19 cellular contexts compared by ENCODE assay signal in genomic region chr14:68897559-68898160, GRCh38.
DNase-seq lines count a peak whose midpoint lies in the region; ATAC-seq and TF ChIP-seq lines count a peak whose summit lies in the region.
"Had no signal": no experiment of that assay in that cellular context is flagged by ENCODE, and none has a peak within 500 bp of the region (broad histone marks: within the 10 kb centered on the region; RNA-seq: fewer than 3 reads in every experiment).

No MANE protein-coding gene starts in this region.

- BruUV-seq in OCI-LY7 (replicated peaks; lab: Mats Ljungman, UMichigan), result no TSS peak

- no peaks in the 10 kb centered on the region for H3K4me1 ChIP-seq in CD4-positive, CD25-positive, alpha-beta regulatory T cell (ENCODE audit: control insufficient read depth, insufficient read depth, low read length, poor library complexity, severe bottlenecking)
- H3K4me1 ChIP-seq in MM.1S (ENCODE audit: low read length) (peaks cover 6% of the 10 kb centered on the region; the same call in 1 of the 2 replicates), OCI-LY7 (ENCODE audit: insufficient read depth, low read length, poor library complexity, severe bottlenecking) (no peaks in the 10 kb centered on the region)
- H3K4me1 ChIP-seq: foreskin keratinocyte had no signal

- no peaks in the 10 kb centered on the region for H3K27me3 Mint-ChIP-seq in CD4-positive, CD25-positive, alpha-beta regulatory T cell
- no peaks in the 10 kb centered on the region for H3K27me3 Mint-ChIP-seq in osteocyte (ENCODE audit: unreplicated experiment)
- peaks cover 7% of the 10 kb centered on the region for H3K27me3 Mint-ChIP-seq in glutamatergic neuron (ENCODE audit: unreplicated experiment)

- CTCF ChIA-PET in OCI-LY7 (lab: Charles Lee; ENCODE audit: unreplicated experiment), result no interaction called here

- H3K4me3 Mint-ChIP-seq in CD4-positive, CD25-positive, alpha-beta regulatory T cell, result no peak overlapping the region
- H3K4me3 Mint-ChIP-seq in osteocyte (ENCODE audit: unreplicated experiment) (no peak overlapping the region), glutamatergic neuron (ENCODE audit: unreplicated experiment) (no peak overlapping the region)
- H3K4me3 Mint-ChIP-seq: B cell, endodermal cell had no signal

- no peaks in the 10 kb centered on the region for H3K9me2 ChIP-seq in MM.1S (replicated peaks; ENCODE audit: insufficient read depth, low read length)
- no peaks in the 10 kb centered on the region for H3K9me2 ChIP-seq in OCI-LY7 (ENCODE audit: insufficient read depth, low read length)

- H3K4me2 ChIP-seq in MM.1S (ENCODE audit: low read depth, low read length) (no peak overlapping the region), OCI-LY7 (ENCODE audit: low read length) (no peak overlapping the region)

- no peaks in the 10 kb centered on the region for H4K20me1 ChIP-seq in MM.1S (ENCODE audit: insufficient read depth, low read length)
- H4K20me1 ChIP-seq in OCI-LY7 (ENCODE audit: insufficient read depth, low read length), result no peaks in the 10 kb centered on the region

- peaks cover 0 to 11% (median 0%) of the 10 kb centered on the region in 4 donors for H3K4me1 Mint-ChIP-seq in CD4-positive, CD25-positive, alpha-beta regulatory T cell
- H3K4me1 Mint-ChIP-seq in osteocyte (ENCODE audit: unreplicated experiment) (peaks cover 17% of the 10 kb centered on the region), glutamatergic neuron (ENCODE audit: low read depth, unreplicated experiment) (peaks cover 20% of the 10 kb centered on the region)
- H3K4me1 Mint-ChIP-seq: endodermal cell had no signal

- H3K4me3 ChIP-seq in CD4-positive, CD25-positive, alpha-beta regulatory T cell (ENCODE audit: low read depth, low read length), result no peak overlapping the region
- H3K4me3 ChIP-seq in MM.1S (ENCODE audit: low read length), result no peak overlapping the region
- H3K4me3 ChIP-seq in OCI-LY7 (ENCODE audit: low read depth, low read length, poor library complexity, severe bottlenecking), result no peak overlapping the region
- H3K4me3 ChIP-seq: MG63 had no signal

- no peaks in the 10 kb centered on the region for H3K9me3 ChIP-seq in CD4-positive, CD25-positive, alpha-beta regulatory T cell (ENCODE audit: control insufficient read depth in 2 of 2, low read length in 2 of 2)
- no peaks in the 10 kb centered on the region for H3K9me3 ChIP-seq in MM.1S (replicated peaks; ENCODE audit: insufficient read depth, low read length)
- H3K9me3 ChIP-seq in OCI-LY7 (ENCODE audit: low read length), result no peaks in the 10 kb centered on the region
- H3K9me3 ChIP-seq: MG63 had no signal

- H3K9ac ChIP-seq in MM.1S (ENCODE audit: low read length), result no peak overlapping the region

- H2AFZ ChIP-seq in MM.1S (ENCODE audit: low read length) (0 out of 2 replicates have a peak overlapping the region, but pooled peaks have one; percentile 15), OCI-LY7 (ENCODE audit: low read length) (no peak overlapping the region)

- POLR2A ChIA-PET in OCI-LY7 (lab: Charles Lee), result no interaction called here

- no peak overlapping the region for H3K27ac ChIP-seq in CD4-positive, CD25-positive, alpha-beta regulatory T cell (ENCODE audit: insufficient read depth, low read length, poor library complexity, severe bottlenecking)
- H3K27ac ChIP-seq in MM.1S (ENCODE audit: low read length), result peak overlapping the region; percentile 52; the same call in 1 of the 2 replicates
- H3K27ac ChIP-seq in cingulate gyrus (ENCODE audit: low read depth, low read length), result peak overlapping the region; percentile 32
- no peak overlapping the region for H3K27ac ChIP-seq in OCI-LY7 (ENCODE audit: low read depth, low read length, poor library complexity, severe bottlenecking)
- H3K27ac ChIP-seq: brain microvascular endothelial cell, foreskin keratinocyte had no signal

- TF ChIP-seq CTCF in MM.1S (IDR thresholded peaks at IDR 0.05; ENCODE audit: low read length), result no peak
- TF ChIP-seq CTCF in osteocyte (IDR thresholded peaks at IDR 0.05), result no peak
- TF ChIP-seq CTCF in OCI-LY7 (conservative IDR thresholded peaks at IDR 0.05; ENCODE audit: low read length), result no peak
- TF ChIP-seq CTCF in glutamatergic neuron (IDR thresholded peaks at IDR 0.05; ENCODE audit: partially characterized antibody, unreplicated experiment), result no peak

- peaks cover 31% of the 10 kb centered on the region for H3K36me3 Mint-ChIP-seq in CD4-positive, CD25-positive, alpha-beta regulatory T cell
- H3K36me3 Mint-ChIP-seq in osteocyte (ENCODE audit: unreplicated experiment), result peaks cover 49% of the 10 kb centered on the region
- peaks cover 10% of the 10 kb centered on the region for H3K36me3 Mint-ChIP-seq in glutamatergic neuron (ENCODE audit: unreplicated experiment)

- intact Hi-C loops in OCI-LY7 (cut with micrococcal nuclease; ENCODE audit: unreplicated experiment), result no loop called here

- peak overlapping the region in 2 of 3 donors; percentile 71 to 86 for H3K27ac Mint-ChIP-seq in CD4-positive, CD25-positive, alpha-beta regulatory T cell
- peak overlapping the region; percentile 68 for H3K27ac Mint-ChIP-seq in osteocyte (ENCODE audit: unreplicated experiment)
- H3K27ac Mint-ChIP-seq in glutamatergic neuron (ENCODE audit: unreplicated experiment), result no peak overlapping the region
- H3K27ac Mint-ChIP-seq: B cell, endodermal cell had no signal

- H3K27me3 ChIP-seq in CD4-positive, CD25-positive, alpha-beta regulatory T cell (ENCODE audit: control insufficient read depth, insufficient read depth, low read length), result no peaks in the 10 kb centered on the region
- no peaks in the 10 kb centered on the region for H3K27me3 ChIP-seq in MM.1S (replicated peaks; ENCODE audit: insufficient read depth, low read length)
- H3K27me3 ChIP-seq: brain microvascular endothelial cell, foreskin keratinocyte, MG63 had no signal

- no peak for ATAC-seq in CD4-positive, CD25-positive, alpha-beta regulatory T cell (ENCODE audit: low read depth in 2 of 2)
- ATAC-seq in GM18519 (IDR thresholded peaks at IDR 0.05; ENCODE audit: low FRiP score, unreplicated experiment) (no peak), HG02840 (IDR thresholded peaks at IDR 0.05; ENCODE audit: low FRiP score, unreplicated experiment) (no peak)
- ATAC-seq: foreskin keratinocyte, left ventricle myocardium superior, right cardiac atrium had no signal

- DNase-seq in CD4-positive, CD25-positive, alpha-beta regulatory T cell, result no peak
- DNase-seq in MM.1S, result peak; percentile 44
- no peak for DNase-seq in osteocyte (ENCODE audit: extremely low spot score, unreplicated experiment)
- DNase-seq in OCI-LY7 (ENCODE audit: low spot score), result no peak
- no peak for DNase-seq in glutamatergic neuron
- DNase-seq: brain microvascular endothelial cell; DND-41; endodermal cell; foreskin keratinocyte; GOT3; left ventricle myocardium superior; MG63; stimulated activated CD4-positive, alpha-beta T cell treated with anti-CD3 and anti-CD28 coated beads, Interleukin-4, amount 100 ng/mL, for 24 hours; T1000 had no signal

- H3K79me2 ChIP-seq in MM.1S (ENCODE audit: low read length) (no peaks in the 10 kb centered on the region), OCI-LY7 (ENCODE audit: insufficient read depth, low read depth, low read length) (no peaks in the 10 kb centered on the region)

- 0 out of 2 replicates have a peak, but pooled peaks cover 4% of the 10 kb centered on the region for H3F3A ChIP-seq in MM.1S (ENCODE audit: insufficient read depth, low read length)

- H3K9me3 Mint-ChIP-seq in CD4-positive, CD25-positive, alpha-beta regulatory T cell, result no peaks in the 10 kb centered on the region
- H3K9me3 Mint-ChIP-seq in osteocyte (ENCODE audit: unreplicated experiment) (no peaks in the 10 kb centered on the region), glutamatergic neuron (ENCODE audit: unreplicated experiment) (peaks cover 4% of the 10 kb centered on the region)
- H3K9me3 Mint-ChIP-seq: endodermal cell had no signal

- H3K36me3 ChIP-seq in CD4-positive, CD25-positive, alpha-beta regulatory T cell (ENCODE audit: control insufficient read depth, insufficient read depth, low read length), result peaks cover 27% of the 10 kb centered on the region
- no peaks in the 10 kb centered on the region for H3K36me3 ChIP-seq in MM.1S (replicated peaks; ENCODE audit: insufficient read depth, low read length)
- no peaks in the 10 kb centered on the region for H3K36me3 ChIP-seq in OCI-LY7 (ENCODE audit: insufficient read depth, low read length)

Comparison
In these comparisons a context has a peak if more than half of its experiments do, and no peak if none do; other contexts are left out.
1. H3K27ac ChIP-seq: peak in MM.1S (single experiment) and cingulate gyrus (single experiment); none in CD4-positive, CD25-positive, alpha-beta regulatory T cell (single experiment) and OCI-LY7 (single experiment).